In the genomic region with DNA sequence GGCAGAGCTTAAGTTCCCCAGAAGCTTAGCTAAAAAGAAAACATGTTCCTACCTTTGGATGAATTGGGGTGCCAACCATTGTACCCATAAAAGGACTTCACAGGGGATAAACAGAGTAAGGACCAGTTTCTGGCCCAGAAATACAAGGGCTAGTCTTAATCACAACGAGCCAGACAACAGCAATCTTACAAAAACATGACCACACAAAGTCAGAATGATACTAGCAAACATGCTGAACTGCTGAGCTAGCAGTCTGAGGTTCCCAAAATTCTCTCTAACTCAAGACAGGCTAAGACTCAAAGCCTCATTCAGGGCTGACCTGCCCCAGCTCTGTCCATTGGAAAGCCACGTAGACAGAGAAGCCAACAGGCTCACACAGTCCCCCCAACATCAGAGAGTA, we compare ENCODE assay signal across 15 cellular contexts. TPM values are rescaled to one million over a fixed set of nuclear protein-coding genes. Genes with fewer than 3 reads are reported as not detected.
DNase-seq lines count a peak whose midpoint lies in the region; ATAC-seq lines count a peak whose summit lies in the region.
"Had no signal": no experiment of that assay in that cellular context is flagged by ENCODE, and none has a peak within 500 bp of the region (broad histone marks: within the 10 kb centered on the region; RNA-seq: fewer than 3 reads in every experiment).

No MANE protein-coding gene starts in this region.

- intact Hi-C loops in dendritic cell treated with granulocyte-macrophage colony-stimulating factor and Interleukin-4, amounts not matched to agents 40 ng/mL and 50 ng/mL, for 4 days (cut with micrococcal nuclease) = loop anchor here (5.0 kb wide), 1 partner anchor 40 kb away; the partner anchor contains the start of gene ATP11C

- DNase-seq in left lobe of liver (ENCODE audit: low spot score) = no peak
- no peak for DNase-seq in GF-D8 (lab: John Stamatoyannopoulos, UW)
- no peak for DNase-seq in activated CD4-positive, alpha-beta memory T cell treated with anti-CD3 and anti-CD28 coated beads, Interleukin-2, amount 10 ng/mL, durations not matched to agents 7 days and 5 days
- DNase-seq: activated naive CD4-positive, alpha-beta T cell treated with anti-CD3 and anti-CD28 coated beads for 36 hours; esophagus squamous epithelium; midbrain; NCI-H1417 treated with DMSO at 0.1 percent for 48 hours; NCI-H82 had no signal

- CTCF ChIA-PET in activated CD4-positive, alpha-beta memory T cell treated with anti-CD3 and anti-CD28 coated beads, Interleukin-2, amount 10 ng/mL, durations not matched to agents 7 days and 5 days (lab: Charles Lee) = no interaction called here

- H3K4me1 Mint-ChIP-seq in dendritic cell treated with granulocyte-macrophage colony-stimulating factor and Interleukin-4, amounts not matched to agents 40 ng/mL and 50 ng/mL, for 4 days (ENCODE audit: low read depth) = peaks cover 25% of the 10 kb centered on the region
- peaks cover 15% of the 10 kb centered on the region for H3K4me1 Mint-ChIP-seq in activated CD4-positive, alpha-beta memory T cell treated with anti-CD3 and anti-CD28 coated beads, Interleukin-2, amount 10 ng/mL, durations not matched to agents 7 days and 5 days

- no peaks in the 10 kb centered on the region for H3K9me3 Mint-ChIP-seq in dendritic cell treated with granulocyte-macrophage colony-stimulating factor and Interleukin-4, amounts not matched to agents 40 ng/mL and 50 ng/mL, for 4 days
- H3K9me3 Mint-ChIP-seq in activated CD4-positive, alpha-beta memory T cell treated with anti-CD3 and anti-CD28 coated beads, Interleukin-2, amount 10 ng/mL, durations not matched to agents 7 days and 5 days = no peaks in the 10 kb centered on the region
- H3K9me3 Mint-ChIP-seq: activated naive CD4-positive, alpha-beta T cell treated with anti-CD3 and anti-CD28 coated beads for 36 hours; GM23338 had no signal

- H3K27ac Mint-ChIP-seq in dendritic cell treated with granulocyte-macrophage colony-stimulating factor and Interleukin-4, amounts not matched to agents 40 ng/mL and 50 ng/mL, for 4 days = peak overlapping the region; percentile 82
- no peak overlapping the region for H3K27ac Mint-ChIP-seq in activated CD4-positive, alpha-beta memory T cell treated with anti-CD3 and anti-CD28 coated beads, Interleukin-2, amount 10 ng/mL, durations not matched to agents 7 days and 5 days
- H3K27ac Mint-ChIP-seq: activated naive CD4-positive, alpha-beta T cell treated with anti-CD3 and anti-CD28 coated beads for 36 hours; progenitor cell of endocrine pancreas had no signal

- no peaks in the 10 kb centered on the region for H3K27me3 Mint-ChIP-seq in dendritic cell treated with granulocyte-macrophage colony-stimulating factor and Interleukin-4, amounts not matched to agents 40 ng/mL and 50 ng/mL, for 4 days
- H3K27me3 Mint-ChIP-seq in activated CD4-positive, alpha-beta memory T cell treated with anti-CD3 and anti-CD28 coated beads, Interleukin-2, amount 10 ng/mL, durations not matched to agents 7 days and 5 days = no peaks in the 10 kb centered on the region
- H3K27me3 Mint-ChIP-seq: progenitor cell of endocrine pancreas had no signal

- no peaks in the 10 kb centered on the region for H3K36me3 Mint-ChIP-seq in dendritic cell treated with granulocyte-macrophage colony-stimulating factor and Interleukin-4, amounts not matched to agents 40 ng/mL and 50 ng/mL, for 4 days (ENCODE audit: low read depth)
- peaks cover 2% of the 10 kb centered on the region for H3K36me3 Mint-ChIP-seq in activated CD4-positive, alpha-beta memory T cell treated with anti-CD3 and anti-CD28 coated beads, Interleukin-2, amount 10 ng/mL, durations not matched to agents 7 days and 5 days (ENCODE audit: low read depth)

- H3K4me3 Mint-ChIP-seq in dendritic cell treated with granulocyte-macrophage colony-stimulating factor and Interleukin-4, amounts not matched to agents 40 ng/mL and 50 ng/mL, for 4 days = no peak overlapping the region
- no peak overlapping the region for H3K4me3 Mint-ChIP-seq in activated CD4-positive, alpha-beta memory T cell treated with anti-CD3 and anti-CD28 coated beads, Interleukin-2, amount 10 ng/mL, durations not matched to agents 7 days and 5 days
- H3K4me3 Mint-ChIP-seq: activated naive CD4-positive, alpha-beta T cell treated with anti-CD3 and anti-CD28 coated beads for 36 hours; GM23338 had no signal

- POLR2A ChIA-PET in activated CD4-positive, alpha-beta memory T cell treated with anti-CD3 and anti-CD28 coated beads, Interleukin-2, amount 10 ng/mL, durations not matched to agents 7 days and 5 days (lab: Charles Lee) = no interaction called here

- ATAC-seq in GM18868 (IDR thresholded peaks at IDR 0.05; ENCODE audit: unreplicated experiment) = peak; percentile 80
- ATAC-seq in GM21515 (IDR thresholded peaks at IDR 0.05; ENCODE audit: unreplicated experiment) = peak; percentile 68
- peak; percentile 62 for ATAC-seq in HG03103 (IDR thresholded peaks at IDR 0.05; ENCODE audit: low read depth, unreplicated experiment)
- ATAC-seq in left lobe of liver = no peak
- no peak for ATAC-seq in HG02763 (IDR thresholded peaks at IDR 0.05; ENCODE audit: unreplicated experiment)
- ATAC-seq: GM23338 had no signal

RNA-seq across cellular contexts. Expression of gene ATP11C, which starts 40.3 kb away (rescaled TPM):
- 29.3 TPM for total RNA-seq in left lobe of liver
- 10 to 100 TPM; 11.3 to 12.3 TPM for total RNA-seq in activated CD4-positive, alpha-beta memory T cell treated with anti-CD3 and anti-CD28 coated beads, Interleukin-2, amount 10 ng/mL, durations not matched to agents 7 days and 5 days

Comparison
In these comparisons a context has a peak if more than half of its experiments do, and no peak if none do; other contexts are left out.
1. ATAC-seq: peak in GM18868 (single experiment), GM21515 (single experiment) and HG03103 (single experiment); none in left lobe of liver (single experiment) and HG02763 (single experiment).